1 cellular context compared by ENCODE assay signal in genomic region chr17:48908047-48908843, GRCh38.
TF ChIP-seq lines count a peak whose summit lies in the region.

UBE2Z (plus strand) TSS chr17:48908407; CDS start chr17:48908504, 97 bp downstream.

TF ChIP-seq in HepG2, 621 proteins besides CTCF, POLR2A, EP300 and RAD21 (continued from another document and continues in another):
- TF ChIP-seq MYPOP (CRISPR knock-in tag; IDR thresholded peaks at IDR 0.05), result peak; percentile 67; the same call in 1 of the 2 replicates
- no peak for TF ChIP-seq ZNF597 (CRISPR knock-in tag; IDR thresholded peaks at IDR 0.05)
- 0 out of 2 replicates have a peak, but pooled peaks have one; percentile 54 for TF ChIP-seq ZSCAN5A (CRISPR knock-in tag; IDR thresholded peaks at IDR 0.05; ENCODE audit: borderline replicate concordance)
- TF ChIP-seq, protein P1, sequence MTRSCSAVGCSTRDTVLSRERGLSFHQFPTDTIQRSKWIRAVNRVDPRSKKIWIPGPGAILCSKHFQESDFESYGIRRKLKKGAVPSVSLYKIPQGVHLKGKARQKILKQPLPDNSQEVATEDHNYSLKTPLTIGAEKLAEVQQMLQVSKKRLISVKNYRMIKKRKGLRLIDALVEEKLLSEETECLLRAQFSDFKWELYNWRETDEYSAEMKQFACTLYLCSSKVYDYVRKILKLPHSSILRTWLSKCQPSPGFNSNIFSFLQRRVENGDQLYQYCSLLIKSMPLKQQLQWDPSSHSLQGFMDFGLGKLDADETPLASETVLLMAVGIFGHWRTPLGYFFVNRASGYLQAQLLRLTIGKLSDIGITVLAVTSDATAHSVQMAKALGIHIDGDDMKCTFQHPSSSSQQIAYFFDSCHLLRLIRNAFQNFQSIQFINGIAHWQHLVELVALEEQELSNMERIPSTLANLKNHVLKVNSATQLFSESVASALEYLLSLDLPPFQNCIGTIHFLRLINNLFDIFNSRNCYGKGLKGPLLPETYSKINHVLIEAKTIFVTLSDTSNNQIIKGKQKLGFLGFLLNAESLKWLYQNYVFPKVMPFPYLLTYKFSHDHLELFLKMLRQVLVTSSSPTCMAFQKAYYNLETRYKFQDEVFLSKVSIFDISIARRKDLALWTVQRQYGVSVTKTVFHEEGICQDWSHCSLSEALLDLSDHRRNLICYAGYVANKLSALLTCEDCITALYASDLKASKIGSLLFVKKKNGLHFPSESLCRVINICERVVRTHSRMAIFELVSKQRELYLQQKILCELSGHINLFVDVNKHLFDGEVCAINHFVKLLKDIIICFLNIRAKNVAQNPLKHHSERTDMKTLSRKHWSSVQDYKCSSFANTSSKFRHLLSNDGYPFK (CRISPR knock-in tag; IDR thresholded peaks at IDR 0.05; ENCODE audit: borderline replicate concordance), result peak; percentile 93; the same call in 1 of the 2 replicates
- TF ChIP-seq ZBTB20 (CRISPR knock-in tag; IDR thresholded peaks at IDR 0.05; ENCODE audit: borderline replicate concordance, low read depth), result peak; percentile 92
- TF ChIP-seq REST (IDR thresholded peaks at IDR 0.05; ENCODE audit: borderline replicate concordance in 1 of 2, low read depth in 1 of 2, low read length in 2 of 2), result peak in 1 of 2 experiments; percentile 44; a peak in 1 of 4 replicates
- TF ChIP-seq ZNF646 (CRISPR knock-in tag; IDR thresholded peaks at IDR 0.05), result no peak
- TF ChIP-seq RBM39 (IDR thresholded peaks at IDR 0.05; ENCODE audit: low read depth, low read length, poor library complexity, severe bottlenecking), result no peak
- TF ChIP-seq THYN1 (CRISPR knock-in tag; IDR thresholded peaks at IDR 0.05; ENCODE audit: borderline replicate concordance, low read depth), result 0 out of 2 replicates have a peak, but pooled peaks have one; percentile 83
- no peak for TF ChIP-seq PRPF4 (IDR thresholded peaks at IDR 0.05; ENCODE audit: low read depth, low read length, poor library complexity, severe bottlenecking)
- no peak for TF ChIP-seq NCOR1 (IDR thresholded peaks at IDR 0.05; ENCODE audit: borderline replicate concordance, low read length)
- TF ChIP-seq ZNF225 (CRISPR knock-in tag; IDR thresholded peaks at IDR 0.05), result peak; percentile 97
- TF ChIP-seq TARDBP (CRISPR knock-in tag; IDR thresholded peaks at IDR 0.05), result peak; percentile 94; the same call in 1 of the 2 replicates
- TF ChIP-seq GABPA (IDR thresholded peaks at IDR 0.05; ENCODE audit: low read depth, low read length), result peak; percentile 65
- TF ChIP-seq GABPA (CRISPR knock-in tag; IDR thresholded peaks at IDR 0.05; ENCODE audit: low read depth), result peak; percentile 80
- TF ChIP-seq ZFP90 (CRISPR knock-in tag; IDR thresholded peaks at IDR 0.05; ENCODE audit: borderline replicate concordance), result peak; percentile 89
- no peak for TF ChIP-seq JUND (CRISPR knock-in tag; IDR thresholded peaks at IDR 0.05)
- TF ChIP-seq ZNF513 (CRISPR knock-in tag; conservative IDR thresholded peaks at IDR 0.05), result 0 out of 2 replicates have a peak, but pooled peaks have one; percentile 87
- peak; percentile 96 for TF ChIP-seq MAZ (IDR thresholded peaks at IDR 0.05; ENCODE audit: borderline replicate concordance, low read depth, low read length)
- peak; percentile 98 for TF ChIP-seq MAZ (CRISPR knock-in tag; IDR thresholded peaks at IDR 0.05; ENCODE audit: low read depth)
- no peak for TF ChIP-seq ATAD3A (CRISPR knock-in tag; IDR thresholded peaks at IDR 0.05)
- TF ChIP-seq TOE1 (CRISPR knock-in tag; IDR thresholded peaks at IDR 0.05), result no peak
- TF ChIP-seq NFIC (IDR thresholded peaks at IDR 0.05; ENCODE audit: low read length), result no peak
- TF ChIP-seq ZNF414 (CRISPR knock-in tag; IDR thresholded peaks at IDR 0.05), result peak; percentile 82; the same call in 1 of the 2 replicates
- no peak for TF ChIP-seq ZNF850 (CRISPR knock-in tag; conservative IDR thresholded peaks at IDR 0.05)
- TF ChIP-seq, protein P2, sequence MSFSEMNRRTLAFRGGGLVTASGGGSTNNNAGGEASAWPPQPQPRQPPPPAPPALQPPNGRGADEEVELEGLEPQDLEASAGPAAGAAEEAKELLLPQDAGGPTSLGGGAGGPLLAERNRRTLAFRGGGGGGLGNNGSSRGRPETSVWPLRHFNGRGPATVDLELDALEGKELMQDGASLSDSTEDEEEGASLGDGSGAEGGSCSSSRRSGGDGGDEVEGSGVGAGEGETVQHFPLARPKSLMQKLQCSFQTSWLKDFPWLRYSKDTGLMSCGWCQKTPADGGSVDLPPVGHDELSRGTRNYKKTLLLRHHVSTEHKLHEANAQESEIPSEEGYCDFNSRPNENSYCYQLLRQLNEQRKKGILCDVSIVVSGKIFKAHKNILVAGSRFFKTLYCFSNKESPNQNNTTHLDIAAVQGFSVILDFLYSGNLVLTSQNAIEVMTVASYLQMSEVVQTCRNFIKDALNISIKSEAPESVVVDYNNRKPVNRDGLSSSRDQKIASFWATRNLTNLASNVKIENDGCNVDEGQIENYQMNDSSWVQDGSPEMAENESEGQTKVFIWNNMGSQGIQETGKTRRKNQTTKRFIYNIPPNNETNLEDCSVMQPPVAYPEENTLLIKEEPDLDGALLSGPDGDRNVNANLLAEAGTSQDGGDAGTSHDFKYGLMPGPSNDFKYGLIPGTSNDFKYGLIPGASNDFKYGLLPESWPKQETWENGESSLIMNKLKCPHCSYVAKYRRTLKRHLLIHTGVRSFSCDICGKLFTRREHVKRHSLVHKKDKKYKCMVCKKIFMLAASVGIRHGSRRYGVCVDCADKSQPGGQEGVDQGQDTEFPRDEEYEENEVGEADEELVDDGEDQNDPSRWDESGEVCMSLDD (CRISPR knock-in tag; IDR thresholded peaks at IDR 0.05; ENCODE audit: borderline replicate concordance), result peak; percentile 65; the same call in 1 of the 2 replicates
- TF ChIP-seq RNF2 (conservative IDR thresholded peaks at IDR 0.05; ENCODE audit: low read depth), result no peak
- TF ChIP-seq RARG (CRISPR knock-in tag; IDR thresholded peaks at IDR 0.05; ENCODE audit: low read depth), result no peak
- TF ChIP-seq ZNF292 (CRISPR knock-in tag; IDR thresholded peaks at IDR 0.05; ENCODE audit: borderline replicate concordance, low read depth), result no peak
- TF ChIP-seq TMF1 (CRISPR knock-in tag; IDR thresholded peaks at IDR 0.05; ENCODE audit: low read depth), result no peak; the same call in 1 of the 2 replicates
- no peak; the same call in none of the 2 replicates for TF ChIP-seq ZFP1 (CRISPR knock-in tag; IDR thresholded peaks at IDR 0.05)
- peak; percentile 99 for TF ChIP-seq SPEN (CRISPR knock-in tag; IDR thresholded peaks at IDR 0.05; ENCODE audit: low read depth)
- 0 out of 2 replicates have a peak, but pooled peaks have one; percentile 69 for TF ChIP-seq GPN1 (CRISPR knock-in tag; IDR thresholded peaks at IDR 0.05; ENCODE audit: borderline replicate concordance)
- no peak for TF ChIP-seq ZNF766 (CRISPR knock-in tag; IDR thresholded peaks at IDR 0.05; ENCODE audit: borderline replicate concordance)
- TF ChIP-seq NCOA5 (CRISPR knock-in tag; IDR thresholded peaks at IDR 0.05), result peak; percentile 47; the same call in 1 of the 2 replicates
